ENCODE assay signal across 1 cellular context in the genomic region with DNA sequence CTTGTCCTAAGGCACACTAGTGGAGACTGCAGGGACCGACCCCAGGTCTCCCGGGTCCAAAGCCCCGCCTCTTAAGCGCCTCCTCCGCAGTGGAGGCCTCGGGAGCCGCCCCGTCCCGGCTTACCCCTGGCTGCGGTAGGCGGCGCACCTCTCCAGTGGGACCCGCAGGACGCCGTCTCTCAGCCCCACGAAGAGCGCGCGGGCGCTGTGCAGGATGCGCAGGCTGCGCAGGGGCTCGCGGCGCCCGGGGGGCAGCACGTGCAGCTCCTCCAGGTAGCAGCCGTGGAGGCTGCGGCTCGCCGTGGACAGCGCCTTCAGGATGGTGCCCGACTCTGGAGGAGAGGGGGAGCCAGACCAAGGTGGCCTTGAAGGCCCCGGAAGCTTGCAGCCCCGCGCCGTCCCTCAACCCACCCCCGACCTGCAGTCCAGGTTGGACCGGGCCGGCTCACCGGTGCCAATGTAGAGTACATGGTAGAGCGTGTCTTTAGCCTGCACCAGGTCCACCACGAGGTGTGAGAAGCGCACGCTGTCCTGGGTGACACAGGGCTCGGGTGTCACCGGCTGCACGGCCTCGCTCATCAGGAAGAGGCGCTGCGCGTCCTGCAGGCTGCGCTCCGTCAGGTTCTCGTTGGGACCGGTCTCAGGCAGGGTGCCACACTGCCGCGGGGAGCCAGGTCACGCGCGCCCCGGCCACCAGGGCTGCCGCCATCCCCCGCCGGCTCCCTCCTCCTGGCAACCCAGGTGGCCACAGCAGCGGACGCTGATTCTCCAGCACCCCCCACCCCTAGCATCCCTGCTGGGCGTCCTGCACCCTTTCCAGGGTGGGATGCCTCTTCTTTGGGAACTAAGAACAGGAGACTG.
TF ChIP-seq lines count a peak whose summit lies in the region.

No MANE protein-coding gene starts in this region.

TF ChIP-seq in K562, 482 proteins besides CTCF, POLR2A, EP300 and RAD21 (continued from another document and continues in another):
- TF ChIP-seq CLOCK (CRISPR knock-in tag; IDR thresholded peaks at IDR 0.05; ENCODE audit: borderline replicate concordance), result no peak
- TF ChIP-seq L3MBTL2 (IDR thresholded peaks at IDR 0.05), result peak; percentile 32; the same call in 1 of the 2 replicates
- TF ChIP-seq, protein P1, sequence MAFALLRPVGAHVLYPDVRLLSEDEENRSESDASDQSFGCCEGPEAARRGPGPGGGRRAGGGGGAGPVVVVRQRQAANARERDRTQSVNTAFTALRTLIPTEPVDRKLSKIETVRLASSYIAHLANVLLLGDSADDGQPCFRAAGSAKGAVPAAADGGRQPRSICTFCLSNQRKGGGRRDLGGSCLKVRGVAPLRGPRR (CRISPR knock-in tag; IDR thresholded peaks at IDR 0.05), result no peak
- TF ChIP-seq UBTF (IDR thresholded peaks at IDR 0.05; ENCODE audit: borderline replicate concordance in 1 of 2, low read depth in 2 of 2, low read length in 2 of 2), result 0 out of 4 replicates have a peak, but pooled peaks of 1 of the 2 experiments have one; percentile 35
- TF ChIP-seq ZNF707 (CRISPR knock-in tag; conservative IDR thresholded peaks at IDR 0.05), result no peak
- TF ChIP-seq USF1 (CRISPR knock-in tag; IDR thresholded peaks at IDR 0.05), result 0 out of 2 replicates have a peak, but pooled peaks have one; percentile 23
- TF ChIP-seq THAP12 (CRISPR knock-in tag; IDR thresholded peaks at IDR 0.05), result no peak
- no peak for TF ChIP-seq SLC30A9 (CRISPR knock-in tag; IDR thresholded peaks at IDR 0.05)
- TF ChIP-seq ZBTB34 (CRISPR knock-in tag; IDR thresholded peaks at IDR 0.05), result no peak
- TF ChIP-seq CTCFL (IDR thresholded peaks at IDR 0.05; ENCODE audit: borderline replicate concordance, insufficient read depth, low read depth, low read length, poor library complexity, severe bottlenecking), result peak; percentile 89
- TF ChIP-seq, protein P2, sequence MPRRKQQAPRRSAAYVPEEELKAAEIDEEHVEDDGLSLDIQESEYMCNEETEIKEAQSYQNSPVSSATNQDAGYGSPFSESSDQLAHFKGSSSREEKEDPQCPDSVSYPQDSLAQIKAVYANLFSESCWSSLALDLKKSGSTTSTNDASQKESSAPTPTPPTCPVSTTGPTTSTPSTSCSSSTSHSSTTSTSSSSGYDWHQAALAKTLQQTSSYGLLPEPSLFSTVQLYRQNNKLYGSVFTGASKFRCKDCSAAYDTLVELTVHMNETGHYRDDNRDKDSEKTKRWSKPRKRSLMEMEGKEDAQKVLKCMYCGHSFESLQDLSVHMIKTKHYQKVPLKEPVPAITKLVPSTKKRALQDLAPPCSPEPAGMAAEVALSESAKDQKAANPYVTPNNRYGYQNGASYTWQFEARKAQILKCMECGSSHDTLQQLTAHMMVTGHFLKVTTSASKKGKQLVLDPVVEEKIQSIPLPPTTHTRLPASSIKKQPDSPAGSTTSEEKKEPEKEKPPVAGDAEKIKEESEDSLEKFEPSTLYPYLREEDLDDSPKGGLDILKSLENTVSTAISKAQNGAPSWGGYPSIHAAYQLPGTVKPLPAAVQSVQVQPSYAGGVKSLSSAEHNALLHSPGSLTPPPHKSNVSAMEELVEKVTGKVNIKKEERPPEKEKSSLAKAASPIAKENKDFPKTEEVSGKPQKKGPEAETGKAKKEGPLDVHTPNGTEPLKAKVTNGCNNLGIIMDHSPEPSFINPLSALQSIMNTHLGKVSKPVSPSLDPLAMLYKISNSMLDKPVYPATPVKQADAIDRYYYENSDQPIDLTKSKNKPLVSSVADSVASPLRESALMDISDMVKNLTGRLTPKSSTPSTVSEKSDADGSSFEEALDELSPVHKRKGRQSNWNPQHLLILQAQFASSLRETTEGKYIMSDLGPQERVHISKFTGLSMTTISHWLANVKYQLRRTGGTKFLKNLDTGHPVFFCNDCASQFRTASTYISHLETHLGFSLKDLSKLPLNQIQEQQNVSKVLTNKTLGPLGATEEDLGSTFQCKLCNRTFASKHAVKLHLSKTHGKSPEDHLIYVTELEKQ (CRISPR knock-in tag; IDR thresholded peaks at IDR 0.05), result no peak
- no peak for TF ChIP-seq BDP1 (IDR thresholded peaks at IDR 0.05; ENCODE audit: insufficient read depth, insufficient read length)
- TF ChIP-seq BCL6 (CRISPR knock-in tag; IDR thresholded peaks at IDR 0.05), result no peak
- peak; percentile 76 to 79 for TF ChIP-seq NRF1 (conservative IDR thresholded peaks at IDR 0.05 in 1 of 2, IDR thresholded peaks at IDR 0.05 in 1 of 2)
- TF ChIP-seq, protein P3, sequence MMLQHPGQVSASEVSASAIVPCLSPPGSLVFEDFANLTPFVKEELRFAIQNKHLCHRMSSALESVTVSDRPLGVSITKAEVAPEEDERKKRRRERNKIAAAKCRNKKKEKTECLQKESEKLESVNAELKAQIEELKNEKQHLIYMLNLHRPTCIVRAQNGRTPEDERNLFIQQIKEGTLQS (IDR thresholded peaks at IDR 0.05), result no peak
- TF ChIP-seq, protein P3 (CRISPR knock-in tag; conservative IDR thresholded peaks at IDR 0.05), result no peak
- TF ChIP-seq GABPB1 (CRISPR knock-in tag; IDR thresholded peaks at IDR 0.05), result no peak
- TF ChIP-seq POLR2G (IDR thresholded peaks at IDR 0.05; ENCODE audit: low read depth, low read length), result no peak
- TF ChIP-seq RBM22 (IDR thresholded peaks at IDR 0.05; ENCODE audit: low read depth, low read length, poor library complexity, severe bottlenecking), result no peak
- no peak for TF ChIP-seq ELF4 (CRISPR knock-in tag; IDR thresholded peaks at IDR 0.05)
- TF ChIP-seq, protein P4, sequence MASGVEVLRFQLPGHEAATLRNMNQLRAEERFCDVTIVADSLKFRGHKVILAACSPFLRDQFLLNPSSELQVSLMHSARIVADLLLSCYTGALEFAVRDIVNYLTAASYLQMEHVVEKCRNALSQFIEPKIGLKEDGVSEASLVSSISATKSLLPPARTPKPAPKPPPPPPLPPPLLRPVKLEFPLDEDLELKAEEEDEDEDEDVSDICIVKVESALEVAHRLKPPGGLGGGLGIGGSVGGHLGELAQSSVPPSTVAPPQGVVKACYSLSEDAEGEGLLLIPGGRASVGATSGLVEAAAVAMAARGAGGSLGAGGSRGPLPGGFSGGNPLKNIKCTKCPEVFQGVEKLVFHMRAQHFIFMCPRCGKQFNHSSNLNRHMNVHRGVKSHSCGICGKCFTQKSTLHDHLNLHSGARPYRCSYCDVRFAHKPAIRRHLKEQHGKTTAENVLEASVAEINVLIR (CRISPR knock-in tag; IDR thresholded peaks at IDR 0.05), result no peak
